ENCODE assay signal across 1 cellular context in the genomic region with DNA sequence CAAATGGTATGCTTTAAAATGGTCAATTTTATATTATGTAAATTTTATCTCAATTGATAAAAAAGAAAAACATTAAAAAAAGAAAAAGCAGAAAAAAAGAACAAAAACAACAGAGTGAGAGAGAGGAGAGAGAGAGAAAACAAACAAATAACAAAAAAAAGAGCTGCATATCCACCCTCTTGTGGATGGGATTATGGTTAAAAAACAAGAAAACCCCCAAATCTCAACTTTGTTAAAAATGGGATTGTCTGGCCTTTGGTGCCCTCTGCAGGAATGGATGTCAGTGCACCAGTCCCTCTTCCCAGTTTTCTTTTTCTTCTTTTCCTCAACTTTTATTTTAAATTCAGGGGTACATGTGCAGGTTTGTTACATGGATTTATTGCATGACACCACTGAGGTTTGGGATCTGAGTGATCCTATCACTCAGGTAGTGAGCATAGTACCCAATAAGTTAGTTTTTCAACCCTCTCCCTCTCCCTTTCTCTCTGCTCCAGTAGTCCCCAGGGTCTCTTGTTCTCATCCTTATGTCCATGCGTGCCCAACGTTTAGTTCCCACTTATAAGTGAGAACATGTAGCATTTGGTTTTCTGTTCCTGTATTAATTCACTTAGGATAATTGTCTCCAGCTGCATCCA.
TF ChIP-seq lines count a peak whose summit lies in the region.

No MANE protein-coding gene starts in this region.

TF ChIP-seq in GM23338, 12 proteins besides CTCF, POLR2A, EP300 and RAD21 (continued from another document):
- TF ChIP-seq, protein P1, sequence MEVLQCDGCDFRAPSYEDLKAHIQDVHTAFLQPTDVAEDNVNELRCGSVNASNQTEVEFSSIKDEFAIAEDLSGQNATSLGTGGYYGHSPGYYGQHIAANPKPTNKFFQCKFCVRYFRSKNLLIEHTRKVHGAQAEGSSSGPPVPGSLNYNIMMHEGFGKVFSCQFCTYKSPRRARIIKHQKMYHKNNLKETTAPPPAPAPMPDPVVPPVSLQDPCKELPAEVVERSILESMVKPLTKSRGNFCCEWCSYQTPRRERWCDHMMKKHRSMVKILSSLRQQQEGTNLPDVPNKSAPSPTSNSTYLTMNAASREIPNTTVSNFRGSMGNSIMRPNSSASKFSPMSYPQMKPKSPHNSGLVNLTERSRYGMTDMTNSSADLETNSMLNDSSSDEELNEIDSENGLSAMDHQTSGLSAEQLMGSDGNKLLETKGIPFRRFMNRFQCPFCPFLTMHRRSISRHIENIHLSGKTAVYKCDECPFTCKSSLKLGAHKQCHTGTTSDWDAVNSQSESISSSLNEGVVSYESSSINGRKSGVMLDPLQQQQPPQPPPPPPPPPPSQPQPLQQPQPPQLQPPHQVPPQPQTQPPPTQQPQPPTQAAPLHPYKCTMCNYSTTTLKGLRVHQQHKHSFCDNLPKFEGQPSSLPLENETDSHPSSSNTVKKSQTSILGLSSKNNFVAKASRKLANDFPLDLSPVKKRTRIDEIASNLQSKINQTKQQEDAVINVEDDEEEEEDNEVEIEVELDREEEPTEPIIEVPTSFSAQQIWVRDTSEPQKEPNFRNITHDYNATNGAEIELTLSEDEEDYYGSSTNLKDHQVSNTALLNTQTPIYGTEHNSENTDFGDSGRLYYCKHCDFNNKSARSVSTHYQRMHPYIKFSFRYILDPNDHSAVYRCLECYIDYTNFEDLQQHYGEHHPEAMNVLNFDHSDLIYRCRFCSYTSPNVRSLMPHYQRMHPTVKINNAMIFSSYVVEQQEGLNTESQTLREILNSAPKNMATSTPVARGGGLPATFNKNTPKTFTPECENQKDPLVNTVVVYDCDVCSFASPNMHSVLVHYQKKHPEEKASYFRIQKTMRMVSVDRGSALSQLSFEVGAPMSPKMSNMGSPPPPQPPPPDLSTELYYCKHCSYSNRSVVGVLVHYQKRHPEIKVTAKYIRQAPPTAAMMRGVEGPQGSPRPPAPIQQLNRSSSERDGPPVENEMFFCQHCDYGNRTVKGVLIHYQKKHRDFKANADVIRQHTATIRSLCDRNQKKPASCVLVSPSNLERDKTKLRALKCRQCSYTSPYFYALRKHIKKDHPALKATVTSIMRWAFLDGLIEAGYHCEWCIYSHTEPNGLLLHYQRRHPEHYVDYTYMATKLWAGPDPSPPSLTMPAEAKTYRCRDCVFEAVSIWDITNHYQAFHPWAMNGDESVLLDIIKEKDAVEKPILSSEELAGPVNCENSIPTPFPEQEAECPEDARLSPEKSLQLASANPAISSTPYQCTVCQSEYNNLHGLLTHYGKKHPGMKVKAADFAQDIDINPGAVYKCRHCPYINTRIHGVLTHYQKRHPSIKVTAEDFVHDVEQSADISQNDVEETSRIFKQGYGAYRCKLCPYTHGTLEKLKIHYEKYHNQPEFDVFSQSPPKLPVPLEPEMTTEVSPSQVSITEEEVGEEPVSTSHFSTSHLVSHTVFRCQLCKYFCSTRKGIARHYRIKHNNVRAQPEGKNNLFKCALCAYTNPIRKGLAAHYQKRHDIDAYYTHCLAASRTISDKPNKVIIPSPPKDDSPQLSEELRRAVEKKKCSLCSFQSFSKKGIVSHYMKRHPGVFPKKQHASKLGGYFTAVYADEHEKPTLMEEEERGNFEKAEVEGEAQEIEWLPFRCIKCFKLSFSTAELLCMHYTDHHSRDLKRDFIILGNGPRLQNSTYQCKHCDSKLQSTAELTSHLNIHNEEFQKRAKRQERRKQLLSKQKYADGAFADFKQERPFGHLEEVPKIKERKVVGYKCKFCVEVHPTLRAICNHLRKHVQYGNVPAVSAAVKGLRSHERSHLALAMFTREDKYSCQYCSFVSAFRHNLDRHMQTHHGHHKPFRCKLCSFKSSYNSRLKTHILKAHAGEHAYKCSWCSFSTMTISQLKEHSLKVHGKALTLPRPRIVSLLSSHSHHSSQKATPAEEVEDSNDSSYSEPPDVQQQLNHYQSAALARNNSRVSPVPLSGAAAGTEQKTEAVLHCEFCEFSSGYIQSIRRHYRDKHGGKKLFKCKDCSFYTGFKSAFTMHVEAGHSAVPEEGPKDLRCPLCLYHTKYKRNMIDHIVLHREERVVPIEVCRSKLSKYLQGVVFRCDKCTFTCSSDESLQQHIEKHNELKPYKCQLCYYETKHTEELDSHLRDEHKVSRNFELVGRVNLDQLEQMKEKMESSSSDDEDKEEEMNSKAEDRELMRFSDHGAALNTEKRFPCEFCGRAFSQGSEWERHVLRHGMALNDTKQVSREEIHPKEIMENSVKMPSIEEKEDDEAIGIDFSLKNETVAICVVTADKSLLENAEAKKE (CRISPR knock-in tag; IDR thresholded peaks at IDR 0.05), result no peak
TF ChIP-seq in GM23338: peak in this region for 0.
